Comparison of ENCODE assay signal across 17 cellular contexts in the genomic region with DNA sequence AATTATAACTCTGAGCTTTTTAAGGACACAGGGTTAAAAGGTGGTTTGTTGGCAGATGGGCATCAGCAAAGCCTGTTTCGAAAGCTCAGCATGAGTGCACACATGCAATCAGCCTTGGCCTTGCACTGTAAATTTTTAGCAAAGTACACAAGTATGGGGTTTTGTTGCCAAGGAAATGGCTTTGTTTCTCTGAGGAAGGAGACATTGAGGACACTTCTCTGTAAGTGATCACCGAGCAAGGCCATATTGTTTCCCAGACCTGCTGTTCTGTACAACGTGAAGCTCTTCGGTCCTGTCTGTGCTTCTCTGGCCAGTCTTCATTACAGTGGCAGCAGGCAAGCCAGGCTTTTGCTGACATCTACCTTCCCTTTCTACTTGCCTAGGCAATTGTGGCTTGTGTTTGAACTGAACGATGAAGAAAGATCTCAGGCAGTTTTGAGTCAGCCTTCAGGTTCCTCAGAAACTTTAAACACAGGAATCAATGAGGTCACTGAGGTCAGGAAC. TPM values are rescaled to one million over a fixed set of nuclear protein-coding genes. Genes with fewer than 3 reads are reported as not detected.
DNase-seq lines count a peak whose midpoint lies in the region; ATAC-seq, FAIRE-seq and TF ChIP-seq lines count a peak whose summit lies in the region.
"Had no signal": no experiment of that assay in that cellular context is flagged by ENCODE, and none has a peak within 500 bp of the region (broad histone marks: within the 10 kb centered on the region; RNA-seq: fewer than 3 reads in every experiment).

No MANE protein-coding gene starts in this region.

- in situ Hi-C loops in GM12878 (cut with MboI) = no loop called here
- in situ Hi-C loops in HepG2 (cut with HindIII; ENCODE audit: extremely low pct_ligation_motif_present, low pct_unique_long_range_greater_than_20kb) = no loop called here
- in situ Hi-C loops in transverse colon (cut with MboI; ENCODE audit: low pct_ligation_motif_present in 1 of 4, low pct_unique_long_range_greater_than_20kb in 1 of 4, low sequenced_read_pairs in 3 of 4) = loop anchor here in 3 of 4 donors (10.0 to 25.0 kb wide), 4 partner anchors 112 to 754 kb away; partner anchors contain the start of gene ELL2 (in 2 of the 3)

- H4K20me1 ChIP-seq in GM12878 (ENCODE audit: control insufficient read depth, insufficient read depth) (no peaks in the 10 kb centered on the region), HepG2 (ENCODE audit: insufficient read depth, low read length) (no peaks in the 10 kb centered on the region)

- no peak overlapping the region for H3K27ac Mint-ChIP-seq in stimulated activated memory B cell treated with anti-CD40 and anti-IgM and Interleukin-4, amounts not matched to agents 10 μg/mL and 1 μg/mL and 100 μg/mL, for 72 hours
- H3K27ac Mint-ChIP-seq: activated T-helper 1 cell treated with anti-CD3 and anti-CD28 coated beads, Interleukin-12 subunit alpha, Interleukin-12 subunit beta, Interleukin-2, Interleukin-4 antibody, amounts not matched to agents 30 ng/mL and 10 ng/mL and 1 ng/mL, durations not matched to agents 14 hours and 24 hours and 36 hours had no signal

- TF ChIP-seq RAD21 in GM12878 (IDR thresholded peaks at IDR 0.05; ENCODE audit: insufficient read depth, low read depth, low read length) (no peak), HepG2 (CRISPR knock-in tag; IDR thresholded peaks at IDR 0.05) (no peak)

- H3K4me3 ChIP-seq in ACC112 (ENCODE audit: low read depth, low read length) = no peak overlapping the region
- H3K4me3 ChIP-seq in GM12878 = no peak overlapping the region
- H3K4me3 ChIP-seq in HepG2 (replicated peaks in 1 of 3; ENCODE audit: insufficient read depth in 1 of 3, low read depth in 2 of 3, low read length in 3 of 3) = peak overlapping the region in 1 of 3 experiments; percentile 20; a peak in 1 of 6 replicates
- no peak overlapping the region for H3K4me3 ChIP-seq in transverse colon
- H3K4me3 ChIP-seq: ascending aorta, prostate gland had no signal

- 69% methylated on average over 5 of the region's 5 CpGs for WGBS in GM12878 (ENCODE audit: insufficient coverage, insufficient replicate concordance, low lambda C conversion rate, missing lambda C conversion rate)
- 0% methylated on average over 5 of the region's 5 CpGs for WGBS in HepG2 (ENCODE audit: low lambda C conversion rate)
- 84% methylated on average over 5 of the region's 5 CpGs; no CpG with 5 or more reads in 1 of the 2 donors for WGBS in transverse colon (ENCODE audit: low coverage in 1 of 2), 2 donors

- H3K27me3 ChIP-seq in ACC112 (ENCODE audit: insufficient read depth, low read length) (no peaks in the 10 kb centered on the region), GM12878 (replicated peaks in 1 of 2; ENCODE audit: control insufficient read depth in 2 of 2, insufficient read depth in 2 of 2, low read length in 1 of 2) (no peaks in the 10 kb centered on the region), HepG2 (ENCODE audit: control insufficient read depth in 1 of 2, insufficient read depth in 2 of 2, low read length in 2 of 2) (no peaks in the 10 kb centered on the region), transverse colon (no peaks in the 10 kb centered on the region)
- H3K27me3 ChIP-seq: ascending aorta had no signal

- no peak overlapping the region for H3K4me3 Mint-ChIP-seq in stimulated activated memory B cell treated with anti-CD40 and anti-IgM and Interleukin-4, amounts not matched to agents 10 μg/mL and 1 μg/mL and 100 μg/mL, for 72 hours
- H3K4me3 Mint-ChIP-seq: activated T-helper 1 cell treated with anti-CD3 and anti-CD28 coated beads, Interleukin-12 subunit alpha, Interleukin-12 subunit beta, Interleukin-2, Interleukin-4 antibody, amounts not matched to agents 30 ng/mL and 10 ng/mL and 1 ng/mL, durations not matched to agents 14 hours and 24 hours and 36 hours had no signal

- SMC1A ChIA-PET in GM12878 (lab: Charles Lee; ENCODE audit: uncharacterized antibody, unreplicated experiment) = interaction anchor here (1.0 to 21.9 kb wide), 14 partner anchors 9 to 488 kb away, joined by 3 to 622 read pairs (median 8); partner anchors contain the start of genes GLRX and RFESD

- H3K27ac ChIP-seq in ACC112 (ENCODE audit: low read depth, low read length) = peak overlapping the region; percentile 44; the same call in 1 of the 2 replicates
- H3K27ac ChIP-seq in GM12878 (ENCODE audit: control insufficient read depth, insufficient read depth) = no peak overlapping the region
- H3K27ac ChIP-seq in HepG2 (ENCODE audit: extremely low read length, insufficient read depth, low read length) = peak overlapping the region; percentile 38
- no peak overlapping the region for H3K27ac ChIP-seq in transverse colon
- H3K27ac ChIP-seq: ascending aorta, C4-2B, prostate gland had no signal

- ATAC-seq in GM12878 (peak; percentile 27; the same call in 2 of the 3 replicates), HepG2 (peak; percentile 82), GM21786 (IDR thresholded peaks at IDR 0.05; ENCODE audit: unreplicated experiment) (no peak), GM19035 (IDR thresholded peaks at IDR 0.05; ENCODE audit: unreplicated experiment) (no peak)
- no peak for ATAC-seq in stimulated activated memory B cell treated with anti-CD40 and anti-IgM and Interleukin-4, amounts not matched to agents 10 μg/mL and 1 μg/mL and 100 μg/mL, for 72 hours
- ATAC-seq: Panc1 had no signal

- peaks cover 28% of the 10 kb centered on the region for H3K4me1 ChIP-seq in ACC112 (ENCODE audit: control insufficient read depth, insufficient read depth, low read length, unreplicated experiment)
- H3K4me1 ChIP-seq in GM12878 (ENCODE audit: control insufficient read depth, insufficient read depth, low read length) = no peaks in the 10 kb centered on the region
- H3K4me1 ChIP-seq in HepG2 (ENCODE audit: insufficient read depth, low read length) = peaks cover 23% of the 10 kb centered on the region
- peaks cover 0 to 3% (median 0%) of the 10 kb centered on the region in 4 donors for H3K4me1 ChIP-seq in transverse colon
- H3K4me1 ChIP-seq: prostate gland had no signal

- no peaks in the 10 kb centered on the region for H3K36me3 Mint-ChIP-seq in stimulated activated memory B cell treated with anti-CD40 and anti-IgM and Interleukin-4, amounts not matched to agents 10 μg/mL and 1 μg/mL and 100 μg/mL, for 72 hours

- H3K27me3 Mint-ChIP-seq in stimulated activated memory B cell treated with anti-CD40 and anti-IgM and Interleukin-4, amounts not matched to agents 10 μg/mL and 1 μg/mL and 100 μg/mL, for 72 hours = no peaks in the 10 kb centered on the region

- H3K4me1 Mint-ChIP-seq in stimulated activated memory B cell treated with anti-CD40 and anti-IgM and Interleukin-4, amounts not matched to agents 10 μg/mL and 1 μg/mL and 100 μg/mL, for 72 hours = no peaks in the 10 kb centered on the region

- H3K9me3 ChIP-seq in GM12878 (replicated peaks; ENCODE audit: control insufficient read depth, insufficient read depth, low read length) = no peaks in the 10 kb centered on the region
- H3K9me3 ChIP-seq in HepG2 (ENCODE audit: low read length) = no peaks in the 10 kb centered on the region
- no peaks in the 10 kb centered on the region for H3K9me3 ChIP-seq in transverse colon
- H3K9me3 ChIP-seq: ascending aorta, prostate gland had no signal

- RAD21 ChIA-PET in GM12878 (lab: Charles Lee; ENCODE audit: unreplicated experiment) = interaction anchor here (1.1 to 11.1 kb wide), 9 partner anchors 10 to 486 kb away, joined by 3 to 209 read pairs (median 9); partner anchors contain the start of gene RFESD

- no TSS peak for BruUV-seq in GM12878 (replicated peaks; lab: Mats Ljungman, UMichigan)
- BruUV-seq in HepG2 (replicated peaks; lab: Mats Ljungman, UMichigan) = no TSS peak

- no peaks in the 10 kb centered on the region for H3K9me3 Mint-ChIP-seq in stimulated activated memory B cell treated with anti-CD40 and anti-IgM and Interleukin-4, amounts not matched to agents 10 μg/mL and 1 μg/mL and 100 μg/mL, for 72 hours
- H3K9me3 Mint-ChIP-seq: activated T-helper 1 cell treated with anti-CD3 and anti-CD28 coated beads, Interleukin-12 subunit alpha, Interleukin-12 subunit beta, Interleukin-2, Interleukin-4 antibody, amounts not matched to agents 30 ng/mL and 10 ng/mL and 1 ng/mL, durations not matched to agents 14 hours and 24 hours and 36 hours had no signal

- TF ChIP-seq EP300 in GM12878 (IDR thresholded peaks at IDR 0.05; ENCODE audit: borderline replicate concordance in 1 of 2, control insufficient read depth in 1 of 2, low read depth in 2 of 2, low read length in 2 of 2) (no peak), HepG2 (IDR thresholded peaks at IDR 0.05; ENCODE audit: low read depth in 2 of 2, low read length in 2 of 2) (peak in 1 of 2 experiments; percentile 43; a peak in 1 of 4 replicates), HepG2 (CRISPR knock-in tag; IDR thresholded peaks at IDR 0.05; ENCODE audit: borderline replicate concordance) (no peak), transverse colon (IDR thresholded peaks at IDR 0.05; ENCODE audit: low read depth) (no peak)

- intact Hi-C loops in GM12878 (cut with micrococcal nuclease; ENCODE audit: unreplicated experiment) = no loop called here
- intact Hi-C loops in HepG2 (cut with micrococcal nuclease; ENCODE audit: unreplicated experiment) = no loop called here
- intact Hi-C loops in transverse colon (cut with DNase I; ENCODE audit: low total_unique reads) = loop anchor here (10.0 kb wide), 1 partner anchor 764 kb away; no protein-coding TSS in a partner anchor

- no peak overlapping the region for H3K4me2 ChIP-seq in GM12878 (ENCODE audit: control insufficient read depth, insufficient read depth)
- peak overlapping the region; percentile 63 for H3K4me2 ChIP-seq in HepG2 (ENCODE audit: low read depth, low read length)

- no peak for TF ChIP-seq POLR2A in GM12878 (IDR thresholded peaks at IDR 0.05; ENCODE audit: low read depth, low read length)
- no peak for TF ChIP-seq POLR2A in HepG2 (IDR thresholded peaks at IDR 0.05; ENCODE audit: insufficient read depth in 1 of 2, low read depth in 2 of 2, low read length in 2 of 2)
- TF ChIP-seq POLR2A in transverse colon (IDR thresholded peaks at IDR 0.05) = no peak

- POLR2A ChIA-PET in GM12878 (lab: Charles Lee) (interaction anchor here (1.0 to 1.3 kb wide), 3 partner anchors 69 to 487 kb away, joined by 3 to 5 read pairs (median 3); no protein-coding TSS in a partner anchor), HepG2 (lab: Yijun Ruan, JAX) (interaction anchor here (0.9 to 1.3 kb wide), 4 partner anchors 16 to 204 kb away, joined by 3 to 6 read pairs (median 4); partner anchors contain the start of genes GLRX and RFESD)

- H3K36me3 ChIP-seq in ACC112 (ENCODE audit: insufficient read depth, low read length) (no peaks in the 10 kb centered on the region), GM12878 (ENCODE audit: control insufficient read depth in 2 of 2, insufficient read depth in 2 of 2, low read length in 1 of 2) (no peaks in the 10 kb centered on the region), HepG2 (replicated peaks in 1 of 2; ENCODE audit: control insufficient read depth in 1 of 2, insufficient read depth in 2 of 2, low read length in 2 of 2) (no peaks in the 10 kb centered on the region), transverse colon (no peaks in the 10 kb centered on the region)
- H3K36me3 ChIP-seq: ascending aorta, prostate gland had no signal

- H3K9ac ChIP-seq in GM12878 (ENCODE audit: control insufficient read depth, insufficient read depth, low read length) (no peak overlapping the region), HepG2 (ENCODE audit: insufficient read depth, low read depth, low read length) (peak overlapping the region; percentile 48)

- CTCF ChIA-PET in GM12878 (lab: Yijun Ruan, JAX) = interaction anchor here (0.8 to 20.1 kb wide), 14 partner anchors 9 to 753 kb away, joined by 3 to 653 read pairs (median 6); partner anchors contain the start of gene RFESD
- CTCF ChIA-PET in HepG2 (lab: Yijun Ruan, JAX; ENCODE audit: low intra/inter-chr PET ratio, low total read pairs) = no interaction called here

- no peak for TF ChIP-seq CTCF in GM12878 (IDR thresholded peaks at IDR 0.05 in 2 of 3, conservative IDR thresholded peaks at IDR 0.05 in 1 of 3; ENCODE audit: control insufficient read depth in 2 of 3, extremely low read depth in 1 of 3, insufficient read depth in 1 of 3, low read depth in 3 of 3, low read length in 3 of 3)
- no peak for TF ChIP-seq CTCF in HepG2 (CRISPR knock-in tag; IDR thresholded peaks at IDR 0.05)
- no peak for TF ChIP-seq CTCF in transverse colon (IDR thresholded peaks at IDR 0.05)

- H3K79me2 ChIP-seq in ACC112 (ENCODE audit: control insufficient read depth, insufficient read depth, low read length, unreplicated experiment) (no peaks in the 10 kb centered on the region), GM12878 (ENCODE audit: control insufficient read depth, insufficient read depth, low read length) (no peaks in the 10 kb centered on the region), HepG2 (ENCODE audit: insufficient read depth, low read length) (no peaks in the 10 kb centered on the region)

- H2AFZ ChIP-seq in ACC112 (ENCODE audit: low read length, unreplicated experiment) (no peak overlapping the region), GM12878 (ENCODE audit: control insufficient read depth, low read depth, low read length) (no peak overlapping the region), HepG2 (ENCODE audit: low read length) (peak overlapping the region; percentile 28)

- peak; percentile 29 for DNase-seq in EH (ENCODE audit: low read depth)
- DNase-seq in GM12878 (ENCODE audit: low read depth, low spot score) = no peak
- peak; percentile 56 for DNase-seq in HepG2 (ENCODE audit: low spot score)
- DNase-seq in transverse colon = no peak
- DNase-seq: activated CD4-positive, alpha-beta T cell treated with anti-CD3 and anti-CD28 coated beads for 4 hours; dermis blood vessel endothelial cell; EL; NCI-H1105 treated with DMSO at 0.1 percent for 48 hours had no signal

- FAIRE-seq in GM12878 (lab: Jason Lieb, UNC) = no peak
- FAIRE-seq in HepG2 (lab: Jason Lieb, UNC) = no peak

RNA-seq across cellular contexts. Expression of gene GLRX, which starts 27.9 kb away (rescaled TPM):
- 41.5 and 42.2 TPM in 2 replicates for total RNA-seq in GM12878 (2013; cell fraction: nucleolus; rRNA removed)
- 103 and 127 TPM in 2 replicates for total RNA-seq in GM12878 (2014; rRNA removed)
- total RNA-seq in GM12878 (2014; rRNA removed; fragmentation: Illumina TruSeq; extraction: Trizol) = 63.0 and 66.7 TPM in 2 replicates
- 80.0 and 80.2 TPM in 2 replicates for total RNA-seq in GM12878 (2021)
- polyA plus RNA-seq in GM12878 (2011; ENCODE audit: low read depth) = 58.0 TPM
- polyA plus RNA-seq in GM12878 (2011; rRNA removed) = 188 and 194 TPM in 2 replicates
- polyA plus RNA-seq in GM12878 (2011; cell fraction: cytosol; rRNA removed) = 89.8 and 172 TPM in 2 replicates
- 74.7 and 110 TPM in 2 replicates for polyA plus RNA-seq in GM12878 (2011; cell fraction: nucleus; rRNA removed)
- 135 and 145 TPM in 2 replicates for polyA plus RNA-seq in GM12878 (2012)
- polyA plus RNA-seq in GM12878 (2014; fragmentation: Illumina TruSeq; extraction: Trizol) = 130 and 179 TPM in 2 replicates
- polyA plus RNA-seq in GM12878 (2014; fragmentation: Nextera tagmentation; extraction: Ambion mirVana) = 100 to 1,000 TPM; 311 to 366 TPM
- polyA plus RNA-seq in GM12878 (2014; rRNA removed) = 195 and 236 TPM in 2 replicates
- polyA plus RNA-seq in GM12878 (2016; fragmentation: Nextera tagmentation; extraction: Ambion mirVana) = 100 to 1,000 TPM; 185 to 187 TPM
- polyA minus RNA-seq in GM12878 (2011; rRNA and poly(A)+ RNA removed) = 69.4 and 81.1 TPM in 2 replicates
- 9.3 and 12.3 TPM in 2 replicates for polyA minus RNA-seq in GM12878 (2011; cell fraction: cytosol; rRNA and poly(A)+ RNA removed)
- 41.7 and 62.0 TPM in 2 replicates for polyA minus RNA-seq in GM12878 (2011; cell fraction: nucleus; rRNA and poly(A)+ RNA removed)
- total RNA-seq in HepG2 (2016; rRNA removed; fragmentation: Illumina TruSeq; extraction: Trizol) = 63.8 and 71.9 TPM in 2 replicates
- 27.6 and 30.6 TPM in 2 replicates for total RNA-seq in HepG2 (2016; cell fraction: cytosol; rRNA removed; fragmentation: Illumina TruSeq; extraction: Trizol; ENCODE audit: low read depth)
- 64.8 and 79.1 TPM in 2 replicates for total RNA-seq in HepG2 (2016; cell fraction: insoluble cytoplasmic fraction; rRNA removed; fragmentation: Illumina TruSeq; extraction: Trizol)
- 27.3 and 28.0 TPM in 2 replicates for total RNA-seq in HepG2 (2016; cell fraction: membrane; rRNA removed; fragmentation: Illumina TruSeq; extraction: Trizol)
- total RNA-seq in HepG2 (2016; cell fraction: nucleus; rRNA removed; fragmentation: Illumina TruSeq; extraction: Trizol) = 27.2 and 28.1 TPM in 2 replicates
- 499 and 615 TPM in 2 replicates for polyA plus RNA-seq in HepG2 (2011; rRNA removed)
- 393 and 503 TPM in 2 replicates for polyA plus RNA-seq in HepG2 (2011; cell fraction: cytosol; rRNA removed)
- 87.8 and 90.3 TPM in 2 replicates for polyA plus RNA-seq in HepG2 (2011; cell fraction: nucleus; rRNA removed)
- 244 and 269 TPM in 2 replicates for polyA plus RNA-seq in HepG2 (2012)
- polyA plus RNA-seq in HepG2 (2016; cell fraction: cytosol; fragmentation: Illumina TruSeq; extraction: Trizol; ENCODE audit: low read depth) = 25.5 and 30.2 TPM in 2 replicates
- 107 and 117 TPM in 2 replicates for polyA plus RNA-seq in HepG2 (2016; cell fraction: insoluble cytoplasmic fraction; fragmentation: Illumina TruSeq; extraction: Trizol; ENCODE audit: low read depth)
- 23.9 and 28.1 TPM in 2 replicates for polyA plus RNA-seq in HepG2 (2016; cell fraction: membrane; fragmentation: Illumina TruSeq; extraction: Trizol; ENCODE audit: low read depth)
- 59.6 and 62.5 TPM in 2 replicates for polyA plus RNA-seq in HepG2 (2016; cell fraction: nucleus; fragmentation: Illumina TruSeq; extraction: Trizol; ENCODE audit: insufficient read depth, low read depth)
- 44.3 and 186 TPM in 2 replicates for polyA minus RNA-seq in HepG2 (2011; rRNA and poly(A)+ RNA removed; ENCODE audit: low replicate concordance)
- 49.7 and 65.5 TPM in 2 replicates for polyA minus RNA-seq in HepG2 (2011; cell fraction: cytosol; rRNA and poly(A)+ RNA removed)
- 62.3 and 93.9 TPM in 2 replicates for polyA minus RNA-seq in HepG2 (2011; cell fraction: nucleus; rRNA and poly(A)+ RNA removed)
- 100 to 1,000 TPM in 1 of 4 donors, 10 to 100 TPM in 3; 50.5 to 112 (median 64.4) TPM for total RNA-seq in transverse colon

Comparison
In these comparisons a context has a peak if more than half of its experiments do, and no peak if none do; other contexts are left out.
1. H3K27ac ChIP-seq: peak in ACC112 (single experiment) and HepG2 (single experiment); none in GM12878 (single experiment) and transverse colon (0 of 4).
2. DNase-seq: peak in EH (single experiment) and HepG2 (single experiment); none in GM12878 (single experiment) and transverse colon (single experiment).
3. ATAC-seq: peak in GM12878 (single experiment) and HepG2 (single experiment); none in stimulated activated memory B cell treated with anti-CD40 and anti-IgM and Interleukin-4, amounts not matched to agents 10 μg/mL and 1 μg/mL and 100 μg/mL, for 72 hours (single experiment), GM21786 (single experiment) and GM19035 (single experiment).
4. in situ Hi-C loops: an anchor here in transverse colon (10.0 to 25.0 kb wide); none called in GM12878 and HepG2.